ENCODE assay signal across 8 cellular contexts in genomic region chr18:59358611-59359575, GRCh38. TPM values are rescaled to one million over a fixed set of nuclear protein-coding genes. Genes with fewer than 3 reads are reported as not detected.
DNase-seq lines count a peak whose midpoint lies in the region; ATAC-seq and TF ChIP-seq lines count a peak whose summit lies in the region.

Gene LMAN1 (minus strand): TSS chr18:59359265. CDS start chr18:59359244, 21 bp downstream.

- H3K9me3 Mint-ChIP-seq in activated naive CD8-positive, alpha-beta T cell (ENCODE audit: low read depth), result no peaks in the 10 kb centered on the region

- no peak for TF ChIP-seq CTCF in GM12864 (IDR thresholded peaks at IDR 0.05; ENCODE audit: low read depth, low read length, missing control alignments)
- TF ChIP-seq CTCF in omental fat pad (IDR thresholded peaks at IDR 0.05), result no peak

- peak within 1 kb of the TSS; percentile 64 for H3K27ac ChIP-seq in temporal lobe (ENCODE audit: low read depth, low read length)

- H3K27ac Mint-ChIP-seq in activated naive CD8-positive, alpha-beta T cell, result peak within 1 kb of the TSS; percentile 99

- H3K36me3 Mint-ChIP-seq in activated naive CD8-positive, alpha-beta T cell, result peaks cover 4% of the 10 kb centered on the region

- DNase-seq in GM12864 (ENCODE audit: low read depth) (peak; percentile 74), NCI-H1105 treated with DMSO at 0.1 percent for 48 hours (lab: John Stamatoyannopoulos, UW) (peak; percentile 89), SKM-1 treated with dmso at 0.1 percent for 144 hours (lab: John Stamatoyannopoulos, UW; ENCODE audit: unreplicated experiment) (peak; percentile 85), glomerular visceral epithelial cell (ENCODE audit: extremely low spot score) (peak; percentile 97), omental fat pad (ENCODE audit: low spot score) (peak; percentile 85)

- peaks cover 44% of the 10 kb centered on the region for H3K4me1 Mint-ChIP-seq in activated naive CD8-positive, alpha-beta T cell (ENCODE audit: low read depth)

- H3K27me3 Mint-ChIP-seq in activated naive CD8-positive, alpha-beta T cell, result no peaks in the 10 kb centered on the region

- ATAC-seq in HG02678 (IDR thresholded peaks at IDR 0.05; ENCODE audit: unreplicated experiment) (peak; percentile 97), omental fat pad (ENCODE audit: low FRiP score) (peak; percentile 100)

- H3K4me3 ChIP-seq in GM12864 (ENCODE audit: low read depth, low read length), result peak within 1 kb of the TSS; percentile 99

- peak within 1 kb of the TSS; percentile 99 for H3K4me3 Mint-ChIP-seq in activated naive CD8-positive, alpha-beta T cell

RNA-seq across cellular contexts. Expression of gene LMAN1, which starts in this region (rescaled TPM):
- 100 to 1,000 TPM in 1 of 4 donors, 10 to 100 TPM in 3; 78.7 to 100 (median 95.0) TPM for total RNA-seq in omental fat pad
- 41.1 TPM for total RNA-seq in temporal lobe

Comparison
In these comparisons a context has a peak if more than half of its experiments do, and no peak if none do; other contexts are left out.
1. Peak in every context shown above with its lines: DNase-seq, ATAC-seq, H3K4me3 ChIP-seq and H3K27ac ChIP-seq.